Comparison of ENCODE assay signal across 23 cellular contexts in genomic region chr6:157848693-157849092, GRCh38. TPM values are rescaled to one million over a fixed set of nuclear protein-coding genes. Genes with fewer than 3 reads are reported as not detected.
DNase-seq lines count a peak whose midpoint lies in the region; ATAC-seq, FAIRE-seq and TF ChIP-seq lines count a peak whose summit lies in the region.
"Had no signal": no experiment of that assay in that cellular context is flagged by ENCODE, and none has a peak within 500 bp of the region (broad histone marks: within the 10 kb centered on the region; RNA-seq: fewer than 3 reads in every experiment).

No MANE protein-coding gene starts in this region.

- peak overlapping the region; percentile 20 for H3K27ac Mint-ChIP-seq in activated naive CD4-positive, alpha-beta T cell treated with anti-CD3 and anti-CD28 coated beads for 36 hours
- H3K27ac Mint-ChIP-seq in WTC11, result peak overlapping the region; percentile 67; the same call in 1 of the 2 replicates
- H3K27ac Mint-ChIP-seq in stimulated activated memory B cell treated with anti-CD40 and anti-IgM and Interleukin-4, amounts not matched to agents 10 μg/mL and 1 μg/mL and 100 μg/mL, for 72 hours, result peak overlapping the region; percentile 38

- FAIRE-seq in keratinocyte (lab: Jason Lieb, UNC), result no peak

- dilution Hi-C loops in keratinocyte (cut with MboI; ENCODE audit: extremely low pct_ligation_motif_present, low sequenced_read_pairs), result no loop called here

- no peaks in the 10 kb centered on the region for H3K27me3 ChIP-seq in keratinocyte (ENCODE audit: control insufficient read depth, extremely low read depth, insufficient read depth, low read length)
- no peaks in the 10 kb centered on the region for H3K27me3 ChIP-seq in vagina
- H3K27me3 ChIP-seq: spleen had no signal

- H3K4me3 Mint-ChIP-seq in activated naive CD4-positive, alpha-beta T cell treated with anti-CD3 and anti-CD28 coated beads for 36 hours, result no peak overlapping the region
- H3K4me3 Mint-ChIP-seq in WTC11, result no peak overlapping the region
- H3K4me3 Mint-ChIP-seq in stimulated activated memory B cell treated with anti-CD40 and anti-IgM and Interleukin-4, amounts not matched to agents 10 μg/mL and 1 μg/mL and 100 μg/mL, for 72 hours, result no peak overlapping the region

- H2AFZ ChIP-seq in keratinocyte (ENCODE audit: control insufficient read depth, low read length), result no peak overlapping the region

- TF ChIP-seq CTCF in WTC11 (IDR thresholded peaks at IDR 0.05), result no peak
- no peak for TF ChIP-seq CTCF in keratinocyte (optimal IDR thresholded peaks at IDR 0.05 in 1 of 3, IDR thresholded peaks at IDR 0.05 in 1 of 3, conservative IDR thresholded peaks at IDR 0.05 in 1 of 3; ENCODE audit: extremely low read depth in 1 of 3, insufficient read depth in 2 of 3, low read length in 3 of 3)
- no peak for TF ChIP-seq CTCF in vagina (IDR thresholded peaks at IDR 0.05)

- ATAC-seq in WTC11, result no peak; the same call in 1 of the 2 replicates
- ATAC-seq in stimulated activated memory B cell treated with anti-CD40 and anti-IgM and Interleukin-4, amounts not matched to agents 10 μg/mL and 1 μg/mL and 100 μg/mL, for 72 hours, result no peak

- H3K27ac ChIP-seq in keratinocyte (ENCODE audit: control insufficient read depth, insufficient read depth, low read length), result no peak overlapping the region
- no peak overlapping the region for H3K27ac ChIP-seq in vagina
- H3K27ac ChIP-seq: RWPE1, spleen, thoracic aorta had no signal

- intact Hi-C loops in activated naive CD4-positive, alpha-beta T cell treated with anti-CD3 and anti-CD28 coated beads for 36 hours (cut with micrococcal nuclease), result no loop called here
- intact Hi-C loops in vagina (cut with DNase I), result no loop called here

- POLR2A ChIA-PET in WTC11 (lab: Charles Lee), result no interaction called here

- no peak for TF ChIP-seq POLR2A in vagina (IDR thresholded peaks at IDR 0.05)

- no peak for DNase-seq in activated naive CD4-positive, alpha-beta T cell treated with anti-CD3 and anti-CD28 coated beads for 36 hours
- DNase-seq in activated naive CD4-positive, alpha-beta T cell (lab: John Stamatoyannopoulos, UW), result no peak
- DNase-seq in WTC11 (ENCODE audit: low spot score) (no peak), keratinocyte (ENCODE audit: low read depth, low spot score) (no peak), vagina (ENCODE audit: extremely low spot score in 2 of 2) (no peak), mucosa of gallbladder (ENCODE audit: low spot score) (no peak)
- DNase-seq in central memory CD4-positive, alpha-beta T cell, result no peak
- DNase-seq: ACHN; activated gamma-delta T cell; C1 segment of cervical spinal cord; GOT3; KG1; mammary epithelial cell; naive B cell; NCI-H1436 treated with DMSO at 0.1 percent for 48 hours; NCI-H82; spleen; stimulated activated CD4-positive, alpha-beta T cell treated with anti-CD3 and anti-CD28 coated beads, Interleukin-4, amount 100 ng/mL, for 1 hour; stimulated activated naive CD4-positive, alpha-beta T cell had no signal

- CTCF ChIA-PET in activated naive CD4-positive, alpha-beta T cell treated with anti-CD3 and anti-CD28 coated beads for 36 hours (lab: Charles Lee), result interaction anchor here (0.6 to 1.7 kb wide), 2 partner anchors 25 to 92 kb away, joined by 3 to 4 read pairs; no protein-coding TSS in a partner anchor
- CTCF ChIA-PET in WTC11 (lab: Charles Lee), result interaction anchor here (0.8 to 1.8 kb wide), 4 partner anchors 20 to 91 kb away, joined by 3 to 7 read pairs (median 6); no protein-coding TSS in a partner anchor

- peaks cover 77% of the 10 kb centered on the region for H3K4me1 Mint-ChIP-seq in activated naive CD4-positive, alpha-beta T cell treated with anti-CD3 and anti-CD28 coated beads for 36 hours (ENCODE audit: low read depth)
- H3K4me1 Mint-ChIP-seq in WTC11, result peaks cover 51% of the 10 kb centered on the region
- peaks cover 65% of the 10 kb centered on the region for H3K4me1 Mint-ChIP-seq in stimulated activated memory B cell treated with anti-CD40 and anti-IgM and Interleukin-4, amounts not matched to agents 10 μg/mL and 1 μg/mL and 100 μg/mL, for 72 hours

- no peak overlapping the region for H3K9ac ChIP-seq in keratinocyte (ENCODE audit: control insufficient read depth, extremely low read depth, insufficient read depth, low read length)

- no peak overlapping the region for H3K4me3 ChIP-seq in keratinocyte (ENCODE audit: control insufficient read depth in 2 of 3, extremely low read depth in 1 of 3, insufficient read depth in 2 of 3, low read depth in 1 of 3, low read length in 3 of 3)
- H3K4me3 ChIP-seq in vagina, result no peak overlapping the region
- H3K4me3 ChIP-seq: spleen, thoracic aorta had no signal

- peaks cover 23% of the 10 kb centered on the region for H3K4me1 ChIP-seq in keratinocyte (ENCODE audit: control insufficient read depth, extremely low read depth, insufficient read depth, low read length)
- peaks cover 64% of the 10 kb centered on the region for H3K4me1 ChIP-seq in vagina

- H3K36me3 ChIP-seq in keratinocyte (ENCODE audit: control insufficient read depth in 2 of 2, extremely low read depth in 1 of 2, insufficient read depth in 2 of 2, low read length in 2 of 2), result no peaks in the 10 kb centered on the region
- no peaks in the 10 kb centered on the region for H3K36me3 ChIP-seq in vagina
- H3K36me3 ChIP-seq: thoracic aorta had no signal

- peak overlapping the region; percentile 27 for H3K4me2 ChIP-seq in keratinocyte (ENCODE audit: control insufficient read depth, extremely low read depth, insufficient read depth, low read depth, low read length)

- peaks cover 31% of the 10 kb centered on the region for H3K36me3 Mint-ChIP-seq in activated naive CD4-positive, alpha-beta T cell treated with anti-CD3 and anti-CD28 coated beads for 36 hours (ENCODE audit: low read depth)
- peaks cover 15% of the 10 kb centered on the region for H3K36me3 Mint-ChIP-seq in WTC11
- peaks cover 28% of the 10 kb centered on the region for H3K36me3 Mint-ChIP-seq in stimulated activated memory B cell treated with anti-CD40 and anti-IgM and Interleukin-4, amounts not matched to agents 10 μg/mL and 1 μg/mL and 100 μg/mL, for 72 hours

- peaks cover 23% of the 10 kb centered on the region for H3K9me3 Mint-ChIP-seq in activated naive CD4-positive, alpha-beta T cell treated with anti-CD3 and anti-CD28 coated beads for 36 hours
- peaks cover 13% of the 10 kb centered on the region for H3K9me3 Mint-ChIP-seq in WTC11
- H3K9me3 Mint-ChIP-seq in stimulated activated memory B cell treated with anti-CD40 and anti-IgM and Interleukin-4, amounts not matched to agents 10 μg/mL and 1 μg/mL and 100 μg/mL, for 72 hours, result peaks cover 6% of the 10 kb centered on the region

- H3K27me3 Mint-ChIP-seq in activated naive CD4-positive, alpha-beta T cell treated with anti-CD3 and anti-CD28 coated beads for 36 hours (ENCODE audit: low read depth), result no peaks in the 10 kb centered on the region
- H3K27me3 Mint-ChIP-seq in WTC11 (ENCODE audit: low read depth), result no peaks in the 10 kb centered on the region
- no peaks in the 10 kb centered on the region for H3K27me3 Mint-ChIP-seq in stimulated activated memory B cell treated with anti-CD40 and anti-IgM and Interleukin-4, amounts not matched to agents 10 μg/mL and 1 μg/mL and 100 μg/mL, for 72 hours
- H3K27me3 Mint-ChIP-seq: activated CD4-positive, alpha-beta T cell treated with anti-CD3 and anti-CD28 coated beads for 36 hours; naive B cell had no signal

- peaks cover 3% of the 10 kb centered on the region for H3K9me3 ChIP-seq in keratinocyte (ENCODE audit: control insufficient read depth, low read depth, low read length)
- H3K9me3 ChIP-seq in vagina, result peaks cover 6% of the 10 kb centered on the region

- peaks cover 4% of the 10 kb centered on the region for H4K20me1 ChIP-seq in keratinocyte (ENCODE audit: control insufficient read depth, extremely low read depth, insufficient read depth, low read length)

- H3K79me2 ChIP-seq in keratinocyte (ENCODE audit: control insufficient read depth, insufficient read depth, low read length), result peaks cover 98% of the 10 kb centered on the region

- peaks cover 5% of the 10 kb centered on the region for H3K9me1 ChIP-seq in keratinocyte (ENCODE audit: control insufficient read depth, extremely low read depth, insufficient read depth, low read length)

TF ChIP-seq in WTC11, 78 proteins besides CTCF, POLR2A, EP300 and RAD21:
- no peak for TF ChIP-seq ESRRA (CRISPR knock-in tag; IDR thresholded peaks at IDR 0.05; ENCODE audit: borderline replicate concordance)
- no peak for TF ChIP-seq CDX4 (CRISPR knock-in tag; IDR thresholded peaks at IDR 0.05; ENCODE audit: borderline replicate concordance)
- no peak for TF ChIP-seq ZNF512 (CRISPR knock-in tag; IDR thresholded peaks at IDR 0.05; ENCODE audit: borderline replicate concordance)

RNA-seq across cellular contexts. Expression of gene SNX9, which starts 25.6 kb away (rescaled TPM):
- 10 to 100 TPM; 34.3 to 34.6 TPM for total RNA-seq in activated naive CD4-positive, alpha-beta T cell treated with anti-CD3 and anti-CD28 coated beads for 36 hours
- total RNA-seq in WTC11 (2021) (28.0 to 35.0 TPM (median 29.1 TPM) in 3 replicates), vagina (61.4 TPM), mucosa of gallbladder (56.7 TPM)
- 25.3 to 40.9 TPM (median 37.8 TPM) in 3 replicates for polyA plus RNA-seq in keratinocyte
- polyA plus RNA-seq in keratinocyte (2011; ENCODE audit: low read depth), result 94.9 TPM
- 27.6 and 39.1 TPM in 2 replicates for polyA plus RNA-seq in keratinocyte (2011; cell fraction: cytosol; rRNA removed)
- 40.1 and 44.8 TPM in 2 replicates for polyA plus RNA-seq in keratinocyte (2011; cell fraction: nucleus; rRNA removed)
- 28.5 and 30.4 TPM in 2 replicates for polyA plus RNA-seq in keratinocyte (2012; ENCODE audit: low replicate concordance)
- 11.9 to 25.8 TPM (median 19.3 TPM) in 3 replicates for polyA minus RNA-seq in keratinocyte
- polyA minus RNA-seq in keratinocyte (2011; cell fraction: cytosol; rRNA and poly(A)+ RNA removed), result 22.8 TPM
- polyA minus RNA-seq in keratinocyte (2011; cell fraction: nucleus; rRNA and poly(A)+ RNA removed), result 19.0 and 28.6 TPM in 2 replicates
